12 cellular contexts compared by ENCODE assay signal in genomic region chr1:60984066-60984799, GRCh38.
DNase-seq lines count a peak whose midpoint lies in the region; ATAC-seq and TF ChIP-seq lines count a peak whose summit lies in the region.
"Had no signal": no experiment of that assay in that cellular context is flagged by ENCODE, and none has a peak within 500 bp of the region (broad histone marks: within the 10 kb centered on the region; RNA-seq: fewer than 3 reads in every experiment).

No MANE protein-coding gene starts in this region.

- no peaks in the 10 kb centered on the region for H3K36me3 Mint-ChIP-seq in activated T-cell treated with anti-CD3 and anti-CD28 coated beads, Interleukin-2, amount 50 U/mL, for 4 hours (ENCODE audit: insufficient read depth)
- H3K36me3 Mint-ChIP-seq in type B pancreatic cell (no peaks in the 10 kb centered on the region), progenitor cell of endocrine pancreas (ENCODE audit: insufficient read depth) (no peaks in the 10 kb centered on the region)

- H3K27me3 Mint-ChIP-seq in activated T-cell treated with anti-CD3 and anti-CD28 coated beads, Interleukin-2, amount 50 U/mL, for 4 hours (ENCODE audit: low read depth): no peaks in the 10 kb centered on the region
- H3K27me3 Mint-ChIP-seq in type B pancreatic cell: no peaks in the 10 kb centered on the region
- peaks cover 2% of the 10 kb centered on the region for H3K27me3 Mint-ChIP-seq in progenitor cell of endocrine pancreas
- H3K27me3 Mint-ChIP-seq: stimulated activated naive CD8-positive, alpha-beta T cell treated with anti-CD3 and anti-CD28 coated beads, Interleukin-15, Interleukin-2, amounts not matched to agents 100 ng/mL and 50 ng/mL, for 24 hours had no signal

- no peaks in the 10 kb centered on the region for H3K36me3 ChIP-seq in muscle layer of duodenum (ENCODE audit: control insufficient read depth in 1 of 2, insufficient read depth in 2 of 2, low read length in 2 of 2)
- no peaks in the 10 kb centered on the region for H3K36me3 ChIP-seq in HAP-1 (replicated peaks)

- no peaks in the 10 kb centered on the region for H3K4me1 Mint-ChIP-seq in activated T-cell treated with anti-CD3 and anti-CD28 coated beads, Interleukin-2, amount 50 U/mL, for 4 hours (ENCODE audit: low read depth)
- H3K4me1 Mint-ChIP-seq in type B pancreatic cell (ENCODE audit: unreplicated experiment) (peaks cover 17% of the 10 kb centered on the region), progenitor cell of endocrine pancreas (ENCODE audit: low read depth) (peaks cover 7% of the 10 kb centered on the region)

- ATAC-seq in activated T-cell treated with anti-CD3 and anti-CD28 coated beads, Interleukin-2, amount 50 U/mL, for 4 hours: peak; percentile 35 to 37

- no peak overlapping the region for H3K4me3 Mint-ChIP-seq in activated T-cell treated with anti-CD3 and anti-CD28 coated beads, Interleukin-2, amount 50 U/mL, for 4 hours
- H3K4me3 Mint-ChIP-seq in type B pancreatic cell: peak overlapping the region; percentile 4
- H3K4me3 Mint-ChIP-seq in progenitor cell of endocrine pancreas (ENCODE audit: low read depth): no peak overlapping the region
- H3K4me3 Mint-ChIP-seq: stimulated activated naive CD8-positive, alpha-beta T cell treated with anti-CD3 and anti-CD28 coated beads, Interleukin-15, Interleukin-2, amounts not matched to agents 100 ng/mL and 50 ng/mL, for 24 hours had no signal

- H3K9me3 Mint-ChIP-seq in activated T-cell treated with anti-CD3 and anti-CD28 coated beads, Interleukin-2, amount 50 U/mL, for 4 hours: no peaks in the 10 kb centered on the region
- H3K9me3 Mint-ChIP-seq in type B pancreatic cell (no peaks in the 10 kb centered on the region), progenitor cell of endocrine pancreas (ENCODE audit: low read depth) (no peaks in the 10 kb centered on the region)
- H3K9me3 Mint-ChIP-seq: stimulated activated naive CD8-positive, alpha-beta T cell treated with anti-CD3 and anti-CD28 coated beads, Interleukin-15, Interleukin-2, amounts not matched to agents 100 ng/mL and 50 ng/mL, for 24 hours had no signal

- H3K27me3 ChIP-seq in muscle layer of duodenum (ENCODE audit: low read depth, low read length) (no peaks in the 10 kb centered on the region), HAP-1 (ENCODE audit: low read depth) (no peaks in the 10 kb centered on the region)

- no peak overlapping the region for H3K4me3 ChIP-seq in fibroblast of mammary gland (ENCODE audit: control insufficient read depth, low read depth, low read length)
- no peak overlapping the region for H3K4me3 ChIP-seq in muscle layer of duodenum (ENCODE audit: low read depth in 1 of 2, low read length in 2 of 2)
- H3K4me3 ChIP-seq in HAP-1: no peak overlapping the region

- H3K27ac ChIP-seq in muscle layer of duodenum (ENCODE audit: low read length): peak overlapping the region; percentile 41

- DNase-seq in activated T-cell treated with anti-CD3 and anti-CD28 coated beads, Interleukin-2, amount 50 U/mL, for 4 hours: no peak
- no peak for DNase-seq in activated T-cell treated with anti-CD3 and anti-CD28 coated beads, Interleukin-2, amount 50 U/mL, for 48 hours
- DNase-seq in fibroblast of mammary gland (ENCODE audit: low read depth) (peak; percentile 74), type B pancreatic cell (ENCODE audit: extremely low spot score, unreplicated experiment) (no peak), HAP-1 (ENCODE audit: low spot score in 2 of 2) (no peak), progenitor cell of endocrine pancreas (ENCODE audit: low spot score, unreplicated experiment) (no peak)
- no peak for DNase-seq in stimulated activated naive CD4-positive, alpha-beta T cell treated with Interleukin-2 at 50 U/mL for 16 hours (lab: John Stamatoyannopoulos, UW)
- DNase-seq: DND-41, MM.1S, NCI-H526 had no signal

- in situ Hi-C loops in HAP-1 (cut with MboI; ENCODE audit: low sequenced_read_pairs): loop anchor here (25.0 kb wide), 1 partner anchor 878 kb away; no protein-coding TSS in a partner anchor

- H3K27ac Mint-ChIP-seq in type B pancreatic cell (no peak overlapping the region), progenitor cell of endocrine pancreas (no peak overlapping the region)
- H3K27ac Mint-ChIP-seq: stimulated activated naive CD8-positive, alpha-beta T cell treated with anti-CD3 and anti-CD28 coated beads, Interleukin-15, Interleukin-2, amounts not matched to agents 100 ng/mL and 50 ng/mL, for 24 hours had no signal

- H3K4me1 ChIP-seq in muscle layer of duodenum (ENCODE audit: control insufficient read depth in 1 of 2, insufficient read depth in 2 of 2, low read length in 2 of 2): peaks cover 0 to 2% of the 10 kb centered on the region in 2 donors
- H3K4me1 ChIP-seq in HAP-1: no peaks in the 10 kb centered on the region

- H3K9me3 ChIP-seq in muscle layer of duodenum (ENCODE audit: control insufficient read depth in 1 of 2, low read length in 2 of 2) (no peaks in the 10 kb centered on the region), HAP-1 (no peaks in the 10 kb centered on the region)

- TF ChIP-seq CTCF in fibroblast of mammary gland (conservative IDR thresholded peaks at IDR 0.05; ENCODE audit: control insufficient read depth, insufficient read depth, low read depth, low read length) (no peak), type B pancreatic cell (conservative IDR thresholded peaks at IDR 0.05) (no peak), progenitor cell of endocrine pancreas (IDR thresholded peaks at IDR 0.05; ENCODE audit: unreplicated experiment) (no peak)
